32 cellular contexts compared by ENCODE assay signal in genomic region chr1:185816460-185816859, GRCh38.
DNase-seq lines count a peak whose midpoint lies in the region; ATAC-seq and TF ChIP-seq lines count a peak whose summit lies in the region.
"Had no signal": no experiment of that assay in that cellular context is flagged by ENCODE, and none has a peak within 500 bp of the region (broad histone marks: within the 10 kb centered on the region; RNA-seq: fewer than 3 reads in every experiment).

No MANE protein-coding gene starts in this region.

- no peak overlapping the region for H3K4me3 Mint-ChIP-seq in T-cell
- H3K4me3 Mint-ChIP-seq: activated CD4-positive, alpha-beta T cell treated with anti-CD3 and anti-CD28 coated beads, Interleukin-2, amount 10 ng/mL, durations not matched to agents 7 days and 5 days; activated T-cell treated with anti-CD3 and anti-CD28 coated beads, Interleukin-2, amount 50 U/mL, for 24 hours; brain; immature natural killer cell; memory B cell; neural progenitor cell had no signal

- ATAC-seq in GM21515 (IDR thresholded peaks at IDR 0.05; ENCODE audit: unreplicated experiment) (no peak), T-cell (replicated peaks in 1 of 4) (no peak), HG02759 (IDR thresholded peaks at IDR 0.05; ENCODE audit: unreplicated experiment) (no peak)
- ATAC-seq: HCT116; left lobe of liver; sciatic nerve; stimulated activated naive CD8-positive, alpha-beta T cell treated with anti-CD3 and anti-CD28 coated beads, Interleukin-15, Interleukin-2, amounts not matched to agents 100 U/mL and 50 U/mL, for 24 hours had no signal

- H3K27ac Mint-ChIP-seq in T-cell: no peak overlapping the region
- H3K27ac Mint-ChIP-seq: activated CD4-positive, alpha-beta T cell treated with anti-CD3 and anti-CD28 coated beads, Interleukin-2, amount 10 ng/mL, durations not matched to agents 7 days and 5 days; activated T-cell treated with anti-CD3 and anti-CD28 coated beads, Interleukin-2, amount 50 U/mL, for 24 hours; brain; immature natural killer cell; memory B cell; neural progenitor cell had no signal

- CTCF ChIA-PET in AG04449 (lab: Yijun Ruan, JAX) (interaction anchor here (1.2 to 2.4 kb wide), 5 partner anchors 11 to 394 kb away, joined by 3 to 7 read pairs (median 4); no protein-coding TSS in a partner anchor), T-cell (lab: Charles Lee) (interaction anchor here in 1 of 2 donors (0.8 kb wide), 1 partner anchor 46 kb away, joined by 3 read pairs; no protein-coding TSS in a partner anchor)

- H3K4me3 ChIP-seq in AG04449 (ENCODE audit: low read depth, low read length) (no peak overlapping the region), HFF-Myc (replicated peaks; ENCODE audit: low read depth, low read length) (no peak overlapping the region), cardiac fibroblast (replicated peaks in 1 of 2; ENCODE audit: low read depth in 2 of 2, low read length in 2 of 2) (no peak overlapping the region)
- H3K4me3 ChIP-seq: neural progenitor cell, PC-9, thoracic aorta, uterus had no signal

- POLR2A ChIA-PET in AG04449 (lab: Yijun Ruan, JAX) (interaction anchor here (0.6 to 1.2 kb wide), 3 partner anchors 43 to 92 kb away, joined by 3 to 5 read pairs (median 5); partner anchors contain the start of gene HMCN1), T-cell (lab: Charles Lee) (no interaction called here)

- no peaks in the 10 kb centered on the region for H3K36me3 Mint-ChIP-seq in T-cell
- H3K36me3 Mint-ChIP-seq: brain, immature natural killer cell, memory B cell, neural progenitor cell had no signal

- DNase-seq in AG04449 (ENCODE audit: low read depth, low spot score) (peak; percentile 50), HFF-Myc (ENCODE audit: extremely low read depth, low read depth) (peak; percentile 38), cardiac fibroblast (ENCODE audit: low read depth in 2 of 2) (peak; percentile 63 to 69), iris pigment epithelial cell (ENCODE audit: low read depth) (peak; percentile 74), NCI-H1694 treated with DMSO at 0.1 percent for 48 hours (lab: John Stamatoyannopoulos, UW) (no peak), T-cell (no peak)
- DNase-seq: activated CD4-positive, alpha-beta T cell treated with anti-CD3 and anti-CD28 coated beads, Interleukin-2, amount 10 ng/mL, durations not matched to agents 7 days and 5 days; activated gamma-delta T cell; activated T-cell treated with anti-CD3 and anti-CD28 coated beads, Interleukin-2, amount 50 U/mL, for 24 hours; C1 segment of cervical spinal cord; COR-L47; GF-D8; hypothalamus; immature natural killer cell; KG1; NK-92 treated with Interleukin-12 subunit alpha and Interleukin-12 subunit beta, amount 100 ng/mL, for 24 hours; PC-9; posterior cingulate gyrus; Right ventricle myocardium superior; stimulated activated CD4-positive, alpha-beta T cell treated with anti-CD3 and anti-CD28 coated beads, Interleukin-15, amount 100 ng/mL, for 24 hours; stimulated activated naive CD8-positive, alpha-beta T cell treated with anti-CD3 and anti-CD28 coated beads, Interleukin-15, Interleukin-2, amounts not matched to agents 100 U/mL and 50 U/mL, for 24 hours; uterus; WERI-Rb-1 had no signal

- no peaks in the 10 kb centered on the region for H3K9me3 Mint-ChIP-seq in T-cell
- H3K9me3 Mint-ChIP-seq: activated CD4-positive, alpha-beta T cell treated with anti-CD3 and anti-CD28 coated beads, Interleukin-2, amount 10 ng/mL, durations not matched to agents 7 days and 5 days; activated T-cell treated with anti-CD3 and anti-CD28 coated beads, Interleukin-2, amount 50 U/mL, for 24 hours; brain; immature natural killer cell; memory B cell; neural progenitor cell had no signal

- H3K4me1 Mint-ChIP-seq in T-cell: no peaks in the 10 kb centered on the region
- H3K4me1 Mint-ChIP-seq: activated CD4-positive, alpha-beta T cell treated with anti-CD3 and anti-CD28 coated beads, Interleukin-2, amount 10 ng/mL, durations not matched to agents 7 days and 5 days; brain; immature natural killer cell; memory B cell; neural progenitor cell had no signal

- peaks cover 5 to 9% of the 10 kb centered on the region in 2 donors for H3K27me3 Mint-ChIP-seq in T-cell
- H3K27me3 Mint-ChIP-seq: memory B cell had no signal

- TF ChIP-seq CTCF in AG04449 (IDR thresholded peaks at IDR 0.05; ENCODE audit: insufficient read depth, low read length, missing control alignments): no peak
- TF ChIP-seq CTCF in HFF-Myc (IDR thresholded peaks at IDR 0.05; ENCODE audit: low read depth, low read length, missing control alignments): no peak
- TF ChIP-seq CTCF in cardiac fibroblast (IDR thresholded peaks at IDR 0.05; ENCODE audit: low read depth, low read length): no peak

Comparison
In these comparisons a context has a peak if more than half of its experiments do, and no peak if none do; other contexts are left out.
1. DNase-seq: peak in AG04449 (single experiment), HFF-Myc (single experiment), cardiac fibroblast (2 of 2) and iris pigment epithelial cell (single experiment); none in NCI-H1694 treated with DMSO at 0.1 percent for 48 hours (single experiment) and T-cell (0 of 34).